21 cellular contexts compared by ENCODE assay signal in the genomic region with DNA sequence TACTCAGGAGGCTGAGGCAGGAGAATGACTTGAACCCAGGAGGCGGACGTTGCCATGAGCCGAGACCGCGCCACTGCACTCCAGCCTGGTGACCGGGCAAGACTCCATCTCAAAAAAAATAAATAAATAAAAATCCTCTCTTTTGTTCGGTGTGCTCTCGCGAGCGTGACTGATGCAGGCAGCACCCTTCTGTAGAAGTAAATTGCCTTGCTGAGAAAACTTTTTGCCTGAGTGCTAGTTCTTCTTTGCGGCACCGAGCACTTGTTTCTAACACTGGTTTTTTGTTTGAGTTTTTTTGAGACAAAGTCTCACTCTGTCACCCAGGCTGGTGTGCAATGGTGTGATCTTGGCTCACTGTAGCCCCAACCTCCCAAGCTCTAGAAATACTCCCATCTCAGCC. TPM values are rescaled to one million over a fixed set of nuclear protein-coding genes. Genes with fewer than 3 reads are reported as not detected.
"Had no signal": no experiment of that assay in that cellular context is flagged by ENCODE, and none has a peak within 500 bp of the region (broad histone marks: within the 10 kb centered on the region; RNA-seq: fewer than 3 reads in every experiment).

No MANE protein-coding gene starts in this region.

- H3K4me3 ChIP-seq: Peyer's patch had no signal

- H3K27me3 ChIP-seq: Peyer's patch had no signal

- H3K27ac ChIP-seq: Peyer's patch had no signal

- DNase-seq: activated CD4-positive, alpha-beta T cell treated with anti-CD3 and anti-CD28 coated beads for 48 hours; activated CD4-positive, alpha-beta T cell treated with anti-CD3 and anti-CD28 coated beads, Interleukin-2, amount 50 U/mL, for 48 hours; activated CD8-positive, alpha-beta memory T cell treated with anti-CD3 and anti-CD28 coated beads, Interleukin-2, amount 10 ng/mL, durations not matched to agents 7 days and 5 days; activated effector memory CD4-positive, alpha-beta T cell treated with Interleukin-2 at 50 U/mL for 16 hours; activated naive CD4-positive, alpha-beta T cell; activated T-cell treated with anti-CD3 and anti-CD28 coated beads, Interleukin-2, amount 50 U/mL, for 24 hours; aorta; central memory CD4-positive, alpha-beta T cell; MM.1S; NCI-H146; NCI-H187 treated with DMSO at 0.1 percent for 48 hours; NCI-H2081 treated with DMSO at 0.1 percent for 48 hours; NCI-H345; NCI-H510A; NCI-H69; Peyer's patch; SHP77 treated with DMSO at 0.1 percent for 48 hours had no signal

- ATAC-seq: activated CD4-positive, CD25-positive, alpha-beta regulatory T cell treated with anti-CD3 and anti-CD28 coated beads, Interleukin-2, amount 50 U/mL, for 24 hours; activated CD8-positive, alpha-beta memory T cell treated with anti-CD3 and anti-CD28 coated beads, Interleukin-2, amount 10 ng/mL, durations not matched to agents 7 days and 5 days had no signal

- FAIRE-seq: bronchial epithelial cell had no signal

- H3K4me1 ChIP-seq: Peyer's patch had no signal

RNA-seq across cellular contexts. Expression of gene PLN, which starts 30.5 kb away (rescaled TPM):
- total RNA-seq: activated CD8-positive, alpha-beta memory T cell treated with anti-CD3 and anti-CD28 coated beads, Interleukin-2, amount 10 ng/mL, durations not matched to agents 7 days and 5 days; activated T-helper 1 cell treated with anti-CD3 and anti-CD28 coated beads, Interleukin-12 subunit alpha, Interleukin-12 subunit beta, Interleukin-2, Interleukin-4 antibody, amounts not matched to agents 30 ng/mL and 10 ng/mL and 1 ng/mL, durations not matched to agents 14 hours and 24 hours and 36 hours; bronchial epithelial cell; SK-MEL-5 had no signal
